ENCODE assay signal across 1 cellular context in the genomic region with DNA sequence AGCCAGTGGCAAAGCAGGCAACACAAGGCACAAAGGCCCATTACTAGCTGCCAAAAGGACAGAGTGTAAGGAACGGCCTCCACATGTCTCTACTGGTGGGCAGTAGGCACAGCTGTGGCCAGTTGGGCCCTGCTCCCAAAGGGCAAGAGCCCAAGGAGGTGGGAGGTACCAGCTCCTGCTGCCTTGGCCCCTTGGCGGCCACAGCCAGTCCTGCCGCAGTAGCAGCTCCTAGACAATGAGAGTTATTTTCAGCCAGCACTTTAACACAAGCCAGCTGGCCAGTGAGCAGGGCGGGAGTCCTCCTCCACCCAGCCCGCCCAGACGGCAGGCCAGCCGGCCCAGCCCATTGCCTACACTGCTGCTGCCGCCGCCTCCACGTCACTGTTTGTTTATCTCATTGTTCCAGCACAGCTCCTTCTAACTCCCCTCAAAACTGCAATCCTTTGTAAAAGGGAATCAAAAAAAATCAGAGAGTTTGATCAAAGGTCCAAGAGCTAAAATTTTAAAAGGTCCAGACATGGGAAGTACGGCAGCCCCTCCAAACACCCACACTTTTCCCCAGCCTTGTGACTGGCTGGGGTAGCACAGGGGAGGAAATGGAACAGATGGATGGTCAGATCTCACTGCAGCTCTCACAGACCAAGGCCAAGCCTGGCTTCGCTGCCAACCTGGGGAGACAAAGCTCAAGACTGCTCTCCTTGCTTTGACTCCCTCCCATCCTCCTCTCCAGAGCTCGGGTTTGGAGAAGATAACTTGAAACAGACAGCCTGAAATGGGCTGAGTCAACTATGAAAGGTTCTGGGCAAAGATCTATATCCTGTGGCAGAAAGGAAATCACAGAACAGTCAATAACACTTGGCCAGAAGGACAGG.
TF ChIP-seq lines count a peak whose summit lies in the region.

No MANE protein-coding gene starts in this region.

TF ChIP-seq in K562, 482 proteins besides CTCF, POLR2A, EP300 and RAD21 (continued from another document and continues in another):
- no peak for TF ChIP-seq PCBP2 (IDR thresholded peaks at IDR 0.05; ENCODE audit: low read depth, low read length, poor library complexity, severe bottlenecking)
- no peak for TF ChIP-seq GATAD2B (IDR thresholded peaks at IDR 0.05; ENCODE audit: borderline replicate concordance)
- no peak for TF ChIP-seq XRCC4 (IDR thresholded peaks at IDR 0.05; ENCODE audit: extremely low read depth, insufficient read depth, insufficient read length)
- no peak for TF ChIP-seq MAFG (tag; conservative IDR thresholded peaks at IDR 0.05)
- no peak for TF ChIP-seq PHF20 (IDR thresholded peaks at IDR 0.05; ENCODE audit: partially characterized antibody)
- TF ChIP-seq, protein P1, sequence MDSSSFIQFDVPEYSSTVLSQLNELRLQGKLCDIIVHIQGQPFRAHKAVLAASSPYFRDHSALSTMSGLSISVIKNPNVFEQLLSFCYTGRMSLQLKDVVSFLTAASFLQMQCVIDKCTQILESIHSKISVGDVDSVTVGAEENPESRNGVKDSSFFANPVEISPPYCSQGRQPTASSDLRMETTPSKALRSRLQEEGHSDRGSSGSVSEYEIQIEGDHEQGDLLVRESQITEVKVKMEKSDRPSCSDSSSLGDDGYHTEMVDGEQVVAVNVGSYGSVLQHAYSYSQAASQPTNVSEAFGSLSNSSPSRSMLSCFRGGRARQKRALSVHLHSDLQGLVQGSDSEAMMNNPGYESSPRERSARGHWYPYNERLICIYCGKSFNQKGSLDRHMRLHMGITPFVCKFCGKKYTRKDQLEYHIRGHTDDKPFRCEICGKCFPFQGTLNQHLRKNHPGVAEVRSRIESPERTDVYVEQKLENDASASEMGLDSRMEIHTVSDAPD (CRISPR knock-in tag; IDR thresholded peaks at IDR 0.05), result no peak
- peak; percentile 90 for TF ChIP-seq DACH1 (IDR thresholded peaks at IDR 0.05; ENCODE audit: partially characterized antibody)
- peak; percentile 95 for TF ChIP-seq HMGN3 (IDR thresholded peaks at IDR 0.05; ENCODE audit: borderline replicate concordance, extremely low read depth, insufficient read length, low read depth, low read length)
- no peak for TF ChIP-seq ELF4 (CRISPR knock-in tag; IDR thresholded peaks at IDR 0.05)
- 0 out of 2 replicates have a peak, but pooled peaks have one; percentile 54 for TF ChIP-seq DMBX1 (CRISPR knock-in tag; IDR thresholded peaks at IDR 0.05; ENCODE audit: borderline replicate concordance)
- TF ChIP-seq RCOR1 (IDR thresholded peaks at IDR 0.05; ENCODE audit: borderline replicate concordance in 1 of 2, low read depth in 2 of 2, low read length in 2 of 2), result 0 out of 4 replicates have a peak, but pooled peaks of 1 of the 2 experiments have one; percentile 30
- TF ChIP-seq DDX20 (tag; IDR thresholded peaks at IDR 0.05; ENCODE audit: low read depth), result no peak
- peak; percentile 68; the same call in 1 of the 2 replicates for TF ChIP-seq ZNF766 (CRISPR knock-in tag; conservative IDR thresholded peaks at IDR 0.05)
- TF ChIP-seq BACH1 (tag; IDR thresholded peaks at IDR 0.05), result no peak
- TF ChIP-seq NBN (IDR thresholded peaks at IDR 0.05; ENCODE audit: low read depth), result no peak
- TF ChIP-seq, protein P2, sequence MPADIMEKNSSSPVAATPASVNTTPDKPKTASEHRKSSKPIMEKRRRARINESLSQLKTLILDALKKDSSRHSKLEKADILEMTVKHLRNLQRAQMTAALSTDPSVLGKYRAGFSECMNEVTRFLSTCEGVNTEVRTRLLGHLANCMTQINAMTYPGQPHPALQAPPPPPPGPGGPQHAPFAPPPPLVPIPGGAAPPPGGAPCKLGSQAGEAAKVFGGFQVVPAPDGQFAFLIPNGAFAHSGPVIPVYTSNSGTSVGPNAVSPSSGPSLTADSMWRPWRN (IDR thresholded peaks at IDR 0.05; ENCODE audit: low read depth), result peak; percentile 22; the same call in 1 of the 2 replicates
- no peak for TF ChIP-seq SRSF1 (IDR thresholded peaks at IDR 0.05; ENCODE audit: low read depth, low read length)
- TF ChIP-seq KLF6 (CRISPR knock-in tag; IDR thresholded peaks at IDR 0.05; ENCODE audit: borderline replicate concordance), result no peak
- TF ChIP-seq L3MBTL2 (IDR thresholded peaks at IDR 0.05), result peak; percentile 43; the same call in 1 of the 2 replicates
- TF ChIP-seq ZKSCAN1 (IDR thresholded peaks at IDR 0.05; ENCODE audit: low read depth, low read length), result no peak
- no peak for TF ChIP-seq TOE1 (IDR thresholded peaks at IDR 0.05; ENCODE audit: borderline replicate concordance)
- TF ChIP-seq TOE1 (CRISPR knock-in tag; IDR thresholded peaks at IDR 0.05; ENCODE audit: borderline replicate concordance, low read depth), result no peak
- no peak for TF ChIP-seq MAFK (IDR thresholded peaks at IDR 0.05; ENCODE audit: low read length)
- TF ChIP-seq CBX2 (IDR thresholded peaks at IDR 0.05; ENCODE audit: insufficient read depth, low read length, poor library complexity, severe bottlenecking), result no peak
- TF ChIP-seq, protein P3, sequence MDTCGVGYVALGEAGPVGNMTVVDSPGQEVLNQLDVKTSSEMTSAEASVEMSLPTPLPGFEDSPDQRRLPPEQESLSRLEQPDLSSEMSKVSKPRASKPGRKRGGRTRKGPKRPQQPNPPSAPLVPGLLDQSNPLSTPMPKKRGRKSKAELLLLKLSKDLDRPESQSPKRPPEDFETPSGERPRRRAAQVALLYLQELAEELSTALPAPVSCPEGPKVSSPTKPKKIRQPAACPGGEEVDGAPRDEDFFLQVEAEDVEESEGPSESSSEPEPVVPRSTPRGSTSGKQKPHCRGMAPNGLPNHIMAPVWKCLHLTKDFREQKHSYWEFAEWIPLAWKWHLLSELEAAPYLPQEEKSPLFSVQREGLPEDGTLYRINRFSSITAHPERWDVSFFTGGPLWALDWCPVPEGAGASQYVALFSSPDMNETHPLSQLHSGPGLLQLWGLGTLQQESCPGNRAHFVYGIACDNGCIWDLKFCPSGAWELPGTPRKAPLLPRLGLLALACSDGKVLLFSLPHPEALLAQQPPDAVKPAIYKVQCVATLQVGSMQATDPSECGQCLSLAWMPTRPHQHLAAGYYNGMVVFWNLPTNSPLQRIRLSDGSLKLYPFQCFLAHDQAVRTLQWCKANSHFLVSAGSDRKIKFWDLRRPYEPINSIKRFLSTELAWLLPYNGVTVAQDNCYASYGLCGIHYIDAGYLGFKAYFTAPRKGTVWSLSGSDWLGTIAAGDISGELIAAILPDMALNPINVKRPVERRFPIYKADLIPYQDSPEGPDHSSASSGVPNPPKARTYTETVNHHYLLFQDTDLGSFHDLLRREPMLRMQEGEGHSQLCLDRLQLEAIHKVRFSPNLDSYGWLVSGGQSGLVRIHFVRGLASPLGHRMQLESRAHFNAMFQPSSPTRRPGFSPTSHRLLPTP (IDR thresholded peaks at IDR 0.05; ENCODE audit: borderline replicate concordance, extremely low read depth, insufficient read length), result no peak
- TF ChIP-seq TGIF2 (CRISPR knock-in tag; IDR thresholded peaks at IDR 0.05), result no peak
- TF ChIP-seq ESRRA (IDR thresholded peaks at IDR 0.05; ENCODE audit: borderline replicate concordance, low read depth), result no peak
- no peak for TF ChIP-seq RBM14 (IDR thresholded peaks at IDR 0.05; ENCODE audit: borderline replicate concordance, insufficient read depth, low read depth, low read length)
- peak; percentile 36; the same call in 1 of the 2 replicates for TF ChIP-seq GABPA (tag; conservative IDR thresholded peaks at IDR 0.05; ENCODE audit: low read depth)
- TF ChIP-seq, protein P4, sequence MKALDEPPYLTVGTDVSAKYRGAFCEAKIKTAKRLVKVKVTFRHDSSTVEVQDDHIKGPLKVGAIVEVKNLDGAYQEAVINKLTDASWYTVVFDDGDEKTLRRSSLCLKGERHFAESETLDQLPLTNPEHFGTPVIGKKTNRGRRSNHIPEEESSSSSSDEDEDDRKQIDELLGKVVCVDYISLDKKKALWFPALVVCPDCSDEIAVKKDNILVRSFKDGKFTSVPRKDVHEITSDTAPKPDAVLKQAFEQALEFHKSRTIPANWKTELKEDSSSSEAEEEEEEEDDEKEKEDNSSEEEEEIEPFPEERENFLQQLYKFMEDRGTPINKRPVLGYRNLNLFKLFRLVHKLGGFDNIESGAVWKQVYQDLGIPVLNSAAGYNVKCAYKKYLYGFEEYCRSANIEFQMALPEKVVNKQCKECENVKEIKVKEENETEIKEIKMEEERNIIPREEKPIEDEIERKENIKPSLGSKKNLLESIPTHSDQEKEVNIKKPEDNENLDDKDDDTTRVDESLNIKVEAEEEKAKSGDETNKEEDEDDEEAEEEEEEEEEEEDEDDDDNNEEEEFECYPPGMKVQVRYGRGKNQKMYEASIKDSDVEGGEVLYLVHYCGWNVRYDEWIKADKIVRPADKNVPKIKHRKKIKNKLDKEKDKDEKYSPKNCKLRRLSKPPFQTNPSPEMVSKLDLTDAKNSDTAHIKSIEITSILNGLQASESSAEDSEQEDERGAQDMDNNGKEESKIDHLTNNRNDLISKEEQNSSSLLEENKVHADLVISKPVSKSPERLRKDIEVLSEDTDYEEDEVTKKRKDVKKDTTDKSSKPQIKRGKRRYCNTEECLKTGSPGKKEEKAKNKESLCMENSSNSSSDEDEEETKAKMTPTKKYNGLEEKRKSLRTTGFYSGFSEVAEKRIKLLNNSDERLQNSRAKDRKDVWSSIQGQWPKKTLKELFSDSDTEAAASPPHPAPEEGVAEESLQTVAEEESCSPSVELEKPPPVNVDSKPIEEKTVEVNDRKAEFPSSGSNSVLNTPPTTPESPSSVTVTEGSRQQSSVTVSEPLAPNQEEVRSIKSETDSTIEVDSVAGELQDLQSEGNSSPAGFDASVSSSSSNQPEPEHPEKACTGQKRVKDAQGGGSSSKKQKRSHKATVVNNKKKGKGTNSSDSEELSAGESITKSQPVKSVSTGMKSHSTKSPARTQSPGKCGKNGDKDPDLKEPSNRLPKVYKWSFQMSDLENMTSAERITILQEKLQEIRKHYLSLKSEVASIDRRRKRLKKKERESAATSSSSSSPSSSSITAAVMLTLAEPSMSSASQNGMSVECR (CRISPR knock-in tag; IDR thresholded peaks at IDR 0.05), result peak; percentile 63; the same call in 1 of the 2 replicates
- TF ChIP-seq NCOA6 (IDR thresholded peaks at IDR 0.05), result no peak
- TF ChIP-seq ZNF431 (CRISPR knock-in tag; IDR thresholded peaks at IDR 0.05), result no peak
- no peak for TF ChIP-seq SRSF7 (optimal IDR thresholded peaks at IDR 0.05; ENCODE audit: low read depth, low read length)
- no peak for TF ChIP-seq KDM4B (IDR thresholded peaks at IDR 0.05; ENCODE audit: borderline replicate concordance in 2 of 2, low read depth in 1 of 2)
- TF ChIP-seq, protein P5, sequence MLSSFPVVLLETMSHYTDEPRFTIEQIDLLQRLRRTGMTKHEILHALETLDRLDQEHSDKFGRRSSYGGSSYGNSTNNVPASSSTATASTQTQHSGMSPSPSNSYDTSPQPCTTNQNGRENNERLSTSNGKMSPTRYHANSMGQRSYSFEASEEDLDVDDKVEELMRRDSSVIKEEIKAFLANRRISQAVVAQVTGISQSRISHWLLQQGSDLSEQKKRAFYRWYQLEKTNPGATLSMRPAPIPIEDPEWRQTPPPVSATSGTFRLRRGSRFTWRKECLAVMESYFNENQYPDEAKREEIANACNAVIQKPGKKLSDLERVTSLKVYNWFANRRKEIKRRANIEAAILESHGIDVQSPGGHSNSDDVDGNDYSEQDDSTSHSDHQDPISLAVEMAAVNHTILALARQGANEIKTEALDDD (IDR thresholded peaks at IDR 0.05), result peak; percentile 41; the same call in 1 of the 2 replicates
- TF ChIP-seq, protein P6, sequence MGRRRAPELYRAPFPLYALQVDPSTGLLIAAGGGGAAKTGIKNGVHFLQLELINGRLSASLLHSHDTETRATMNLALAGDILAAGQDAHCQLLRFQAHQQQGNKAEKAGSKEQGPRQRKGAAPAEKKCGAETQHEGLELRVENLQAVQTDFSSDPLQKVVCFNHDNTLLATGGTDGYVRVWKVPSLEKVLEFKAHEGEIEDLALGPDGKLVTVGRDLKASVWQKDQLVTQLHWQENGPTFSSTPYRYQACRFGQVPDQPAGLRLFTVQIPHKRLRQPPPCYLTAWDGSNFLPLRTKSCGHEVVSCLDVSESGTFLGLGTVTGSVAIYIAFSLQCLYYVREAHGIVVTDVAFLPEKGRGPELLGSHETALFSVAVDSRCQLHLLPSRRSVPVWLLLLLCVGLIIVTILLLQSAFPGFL (CRISPR knock-in tag; IDR thresholded peaks at IDR 0.05), result no peak
- TF ChIP-seq ZC3H8 (IDR thresholded peaks at IDR 0.05), result no peak
- peak; percentile 19 for TF ChIP-seq ZFP36 (IDR thresholded peaks at IDR 0.05; ENCODE audit: low read depth, low read length, partially characterized antibody)
- TF ChIP-seq TAF15 (IDR thresholded peaks at IDR 0.05; ENCODE audit: low read depth, low read length), result no peak
- TF ChIP-seq BMI1 (IDR thresholded peaks at IDR 0.05; ENCODE audit: low read length), result no peak
- TF ChIP-seq, protein P7, sequence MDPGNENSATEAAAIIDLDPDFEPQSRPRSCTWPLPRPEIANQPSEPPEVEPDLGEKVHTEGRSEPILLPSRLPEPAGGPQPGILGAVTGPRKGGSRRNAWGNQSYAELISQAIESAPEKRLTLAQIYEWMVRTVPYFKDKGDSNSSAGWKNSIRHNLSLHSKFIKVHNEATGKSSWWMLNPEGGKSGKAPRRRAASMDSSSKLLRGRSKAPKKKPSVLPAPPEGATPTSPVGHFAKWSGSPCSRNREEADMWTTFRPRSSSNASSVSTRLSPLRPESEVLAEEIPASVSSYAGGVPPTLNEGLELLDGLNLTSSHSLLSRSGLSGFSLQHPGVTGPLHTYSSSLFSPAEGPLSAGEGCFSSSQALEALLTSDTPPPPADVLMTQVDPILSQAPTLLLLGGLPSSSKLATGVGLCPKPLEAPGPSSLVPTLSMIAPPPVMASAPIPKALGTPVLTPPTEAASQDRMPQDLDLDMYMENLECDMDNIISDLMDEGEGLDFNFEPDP (CRISPR knock-in tag; IDR thresholded peaks at IDR 0.05), result no peak
- TF ChIP-seq, protein P8, sequence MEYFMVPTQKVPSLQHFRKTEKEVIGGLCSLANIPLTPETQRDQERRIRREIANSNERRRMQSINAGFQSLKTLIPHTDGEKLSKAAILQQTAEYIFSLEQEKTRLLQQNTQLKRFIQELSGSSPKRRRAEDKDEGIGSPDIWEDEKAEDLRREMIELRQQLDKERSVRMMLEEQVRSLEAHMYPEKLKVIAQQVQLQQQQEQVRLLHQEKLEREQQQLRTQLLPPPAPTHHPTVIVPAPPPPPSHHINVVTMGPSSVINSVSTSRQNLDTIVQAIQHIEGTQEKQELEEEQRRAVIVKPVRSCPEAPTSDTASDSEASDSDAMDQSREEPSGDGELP (CRISPR knock-in tag; IDR thresholded peaks at IDR 0.05; ENCODE audit: borderline replicate concordance), result peak; percentile 100
- TF ChIP-seq SMAD4 (CRISPR knock-in tag; conservative IDR thresholded peaks at IDR 0.05), result peak; percentile 91
- no peak for TF ChIP-seq LEF1 (IDR thresholded peaks at IDR 0.05)
- no peak for TF ChIP-seq ZNF217 (CRISPR knock-in tag; IDR thresholded peaks at IDR 0.05)
- no peak for TF ChIP-seq DNMT1 (IDR thresholded peaks at IDR 0.05)
- TF ChIP-seq, protein P9, sequence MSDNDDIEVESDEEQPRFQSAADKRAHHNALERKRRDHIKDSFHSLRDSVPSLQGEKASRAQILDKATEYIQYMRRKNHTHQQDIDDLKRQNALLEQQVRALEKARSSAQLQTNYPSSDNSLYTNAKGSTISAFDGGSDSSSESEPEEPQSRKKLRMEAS (CRISPR knock-in tag; IDR thresholded peaks at IDR 0.05), result no peak
- no peak for TF ChIP-seq PURB (CRISPR knock-in tag; IDR thresholded peaks at IDR 0.05; ENCODE audit: low read depth)
- no peak for TF ChIP-seq FOXK1 (CRISPR knock-in tag; IDR thresholded peaks at IDR 0.05; ENCODE audit: borderline replicate concordance)
- TF ChIP-seq MBD2 (IDR thresholded peaks at IDR 0.05; ENCODE audit: borderline replicate concordance, low read depth), result peak; percentile 21; the same call in 1 of the 2 replicates
- no peak for TF ChIP-seq WHSC1 (IDR thresholded peaks at IDR 0.05; ENCODE audit: low read length)
